ENCODE assay signal across 1 cellular context in the genomic region with DNA sequence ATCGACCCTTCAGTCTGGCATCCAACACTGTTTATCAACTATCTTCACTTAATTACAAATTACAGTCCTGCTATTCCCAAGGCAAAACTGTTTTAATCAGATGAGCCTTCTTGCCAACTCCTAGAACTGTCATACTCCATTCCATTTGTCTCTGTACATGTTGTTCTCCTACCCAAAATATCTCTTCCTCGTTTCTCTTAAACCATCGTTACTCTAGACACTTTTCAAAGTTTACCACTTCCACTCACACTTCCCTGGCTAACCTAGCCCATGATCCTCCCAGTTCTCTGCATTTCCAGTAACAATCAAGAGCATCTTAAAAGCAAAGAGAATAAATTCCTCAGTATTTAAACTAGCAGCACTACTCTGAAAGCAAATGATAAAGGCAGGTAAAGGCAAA.
TF ChIP-seq lines count a peak whose summit lies in the region.

No MANE protein-coding gene starts in this region.

TF ChIP-seq in HepG2, 621 proteins besides CTCF, POLR2A, EP300 and RAD21:
- TF ChIP-seq ZBTB7A (CRISPR knock-in tag; IDR thresholded peaks at IDR 0.05) (no peak), KDM5A (IDR thresholded peaks at IDR 0.05; ENCODE audit: borderline replicate concordance, low read length) (no peak), DNMT3B (CRISPR knock-in tag; conservative IDR thresholded peaks at IDR 0.05) (no peak), SMC3 (IDR thresholded peaks at IDR 0.05; ENCODE audit: low read length) (no peak), ZBTB8A (CRISPR knock-in tag; IDR thresholded peaks at IDR 0.05; ENCODE audit: borderline replicate concordance, low read depth) (no peak)
